ENCODE assay signal across 25 cellular contexts in genomic region chr3:150377601-150378466, GRCh38. TPM values are rescaled to one million over a fixed set of nuclear protein-coding genes. Genes with fewer than 3 reads are reported as not detected.
DNase-seq lines count a peak whose midpoint lies in the region; ATAC-seq, FAIRE-seq and TF ChIP-seq lines count a peak whose summit lies in the region.
"Had no signal": no experiment of that assay in that cellular context is flagged by ENCODE, and none has a peak within 500 bp of the region (broad histone marks: within the 10 kb centered on the region; RNA-seq: fewer than 3 reads in every experiment).

No MANE protein-coding gene starts in this region.

- H3K9ac ChIP-seq in IMR-90 (ENCODE audit: low read depth, low read length) = no peak overlapping the region
- H3K9ac ChIP-seq in K562 (ENCODE audit: insufficient read depth in 1 of 2, low read depth in 2 of 2, low read length in 2 of 2) = no peak overlapping the region

- no peak for TF ChIP-seq EP300 in K562 (IDR thresholded peaks at IDR 0.05; ENCODE audit: low read length)

- WGBS in IMR-90 (ENCODE audit: extremely low coverage in 2 of 2, insufficient read length in 1 of 2), 2 experiments = 100% methylated on average over 3 of the region's 5 CpGs; no CpG with 5 or more reads in 1 of the 2 experiments
- 73% methylated on average over 5 of the region's 5 CpGs for WGBS in K562 (ENCODE audit: insufficient coverage, low coverage, missing lambda C conversion rate)

- POLR2A ChIA-PET in activated CD4-positive, alpha-beta T cell treated with anti-CD3 and anti-CD28 coated beads for 36 hours (lab: Charles Lee) = no interaction called here
- POLR2A ChIA-PET in IMR-90 (lab: Charles Lee; ENCODE audit: unreplicated experiment) = no interaction called here
- POLR2A ChIA-PET in K562 (lab: Yijun Ruan, JAX) = no interaction called here

- H3K4me1 Mint-ChIP-seq in activated CD4-positive, alpha-beta T cell treated with anti-CD3 and anti-CD28 coated beads for 36 hours = peaks cover 15% of the 10 kb centered on the region

- H2BK120ac ChIP-seq in IMR-90 (ENCODE audit: low read depth, low read length) = no peak overlapping the region

- H3K4me3 ChIP-seq in IMR-90 (ENCODE audit: insufficient read depth, low read depth, low read length) (no peak overlapping the region), K562 (no peak overlapping the region), mucosa of descending colon (no peak overlapping the region)
- H3K4me3 ChIP-seq: cardiac muscle cell, colonic mucosa, left ventricle myocardium inferior, tibial artery had no signal

- no peaks in the 10 kb centered on the region; a peak in 1 of 4 replicates for H3K79me1 ChIP-seq in IMR-90 (ENCODE audit: low read depth in 1 of 2, low read length in 2 of 2)

- H2BK15ac ChIP-seq in IMR-90 (ENCODE audit: low read depth, low read length) = no peak overlapping the region

- H4K8ac ChIP-seq in IMR-90 (ENCODE audit: low read depth in 2 of 2, low read length in 2 of 2) = no peak overlapping the region

- H3K27me3 Mint-ChIP-seq in activated CD4-positive, alpha-beta T cell treated with anti-CD3 and anti-CD28 coated beads for 36 hours = no peaks in the 10 kb centered on the region
- H3K27me3 Mint-ChIP-seq: effector memory CD8-positive, alpha-beta T cell had no signal

- H3K4me1 ChIP-seq in IMR-90 (ENCODE audit: control insufficient read depth, insufficient read depth, low read length) = peaks cover 7% of the 10 kb centered on the region
- peaks cover 0 to 10% of the 10 kb centered on the region in 2 experiments; a peak in 3 of 5 replicates for H3K4me1 ChIP-seq in K562 (replicated peaks in 1 of 2; ENCODE audit: control insufficient read depth in 2 of 2, insufficient read depth in 2 of 2, low read length in 2 of 2)
- H3K4me1 ChIP-seq in mucosa of descending colon (ENCODE audit: low read depth) = no peaks in the 10 kb centered on the region
- H3K4me1 ChIP-seq: colonic mucosa had no signal

- TF ChIP-seq POLR2A in IMR-90 (IDR thresholded peaks at IDR 0.05; ENCODE audit: low read depth, low read length) = no peak
- TF ChIP-seq POLR2A in K562 (conservative IDR thresholded peaks at IDR 0.05) = no peak

- dilution Hi-C loops in IMR-90 (cut with HindIII; ENCODE audit: low sequenced_read_pairs, unreplicated experiment) = no loop called here

- no peak overlapping the region for H3K4ac ChIP-seq in IMR-90 (ENCODE audit: low read depth, low read length)

- no peak overlapping the region for H4K91ac ChIP-seq in IMR-90 (ENCODE audit: insufficient read depth, low read depth, low read length)

- no peak overlapping the region for H3K56ac ChIP-seq in IMR-90 (ENCODE audit: extremely low read depth, insufficient read depth, low read length)

- no peak overlapping the region for H3K18ac ChIP-seq in IMR-90 (ENCODE audit: low read depth, low read length)

- intact Hi-C loops in activated CD4-positive, alpha-beta T cell treated with anti-CD3 and anti-CD28 coated beads for 36 hours (cut with DNase I, micrococcal nuclease) = no loop called here
- intact Hi-C loops in IMR-90 (cut with micrococcal nuclease) = no loop called here
- intact Hi-C loops in K562 (cut with micrococcal nuclease) = no loop called here
- intact Hi-C loops in mucosa of descending colon (cut with DNase I, micrococcal nuclease) = no loop called here

- no peaks in the 10 kb centered on the region for H3K9me3 Mint-ChIP-seq in activated CD4-positive, alpha-beta T cell treated with anti-CD3 and anti-CD28 coated beads for 36 hours (ENCODE audit: low read depth)
- H3K9me3 Mint-ChIP-seq: activated naive CD4-positive, alpha-beta T cell treated with anti-CD3 and anti-CD28 coated beads for 36 hours; CD14-positive monocyte; effector memory CD8-positive, alpha-beta T cell; naive thymus-derived CD4-positive, alpha-beta T cell had no signal

- H2BK20ac ChIP-seq in IMR-90 (ENCODE audit: low read depth, low read length) = no peak overlapping the region

- BruUV-seq in IMR-90 (replicated peaks; lab: Mats Ljungman, UMichigan) = no TSS peak
- no TSS peak for BruUV-seq in K562 (replicated peaks; lab: Mats Ljungman, UMichigan)

- H3K27ac Mint-ChIP-seq in activated CD4-positive, alpha-beta T cell treated with anti-CD3 and anti-CD28 coated beads for 36 hours = peak overlapping the region; percentile 0
- H3K27ac Mint-ChIP-seq: activated naive CD4-positive, alpha-beta T cell treated with anti-CD3 and anti-CD28 coated beads for 36 hours; CD14-positive monocyte; effector memory CD8-positive, alpha-beta T cell; naive thymus-derived CD4-positive, alpha-beta T cell had no signal

- no peak overlapping the region for H2AFZ ChIP-seq in IMR-90 (replicated peaks; ENCODE audit: low read length, poor library complexity)
- peak overlapping the region; percentile 20 for H2AFZ ChIP-seq in K562 (ENCODE audit: low read depth, low read length)

- CTCF ChIA-PET in activated CD4-positive, alpha-beta T cell treated with anti-CD3 and anti-CD28 coated beads for 36 hours (lab: Charles Lee) = no interaction called here
- CTCF ChIA-PET in IMR-90 (lab: Yijun Ruan, JAX) = no interaction called here
- CTCF ChIA-PET in K562 (lab: Yijun Ruan, JAX; ENCODE audit: low intra/inter-chr PET ratio) = no interaction called here

- no peak overlapping the region for H3K14ac ChIP-seq in IMR-90 (replicated peaks; ENCODE audit: low read depth, low read length)

- no peaks in the 10 kb centered on the region for H3K9me1 ChIP-seq in IMR-90 (ENCODE audit: insufficient read depth, low read length)
- no peaks in the 10 kb centered on the region for H3K9me1 ChIP-seq in K562 (ENCODE audit: control insufficient read depth, insufficient read depth, low read length)

- FAIRE-seq in K562 (lab: Jason Lieb, UNC) (no peak), GM19239 (lab: Jason Lieb, UNC) (no peak)
- FAIRE-seq: D721Med had no signal

- H3K27ac ChIP-seq in IMR-90 (ENCODE audit: insufficient read depth, low read length) = no peak overlapping the region
- no peak overlapping the region for H3K27ac ChIP-seq in K562 (ENCODE audit: extremely low read depth, low read depth, low read length)
- H3K27ac ChIP-seq: 22Rv1, cardiac muscle cell, colonic mucosa, left ventricle myocardium inferior, tibial artery had no signal

- H3K79me2 ChIP-seq in K562 (ENCODE audit: control insufficient read depth, insufficient read depth, low read length) = no peaks in the 10 kb centered on the region

- in situ Hi-C loops in IMR-90 (cut with MboI; ENCODE audit: low sequenced_read_pairs) (no loop called here), K562 (cut with MboI) (no loop called here)

- H3K36me3 ChIP-seq in IMR-90 (ENCODE audit: control insufficient read depth, insufficient read depth, low read length) (no peaks in the 10 kb centered on the region), K562 (ENCODE audit: control insufficient read depth, insufficient read depth, low read length) (no peaks in the 10 kb centered on the region), mucosa of descending colon (ENCODE audit: low read depth) (no peaks in the 10 kb centered on the region)
- H3K36me3 ChIP-seq: cardiac muscle cell, colonic mucosa, left ventricle myocardium inferior, tibial artery had no signal

- H4K5ac ChIP-seq in IMR-90 (ENCODE audit: low read depth, low read length) = no peak overlapping the region

- H3K27me3 ChIP-seq in IMR-90 (ENCODE audit: control insufficient read depth, insufficient read depth, low read length) (no peaks in the 10 kb centered on the region), K562 (ENCODE audit: control insufficient read depth in 2 of 2, insufficient read depth in 2 of 2, low read length in 2 of 2) (no peaks in the 10 kb centered on the region)
- H3K27me3 ChIP-seq: cardiac muscle cell, colonic mucosa, tibial artery had no signal

- H4K20me1 ChIP-seq in IMR-90 (ENCODE audit: insufficient read depth, low read length) (no peaks in the 10 kb centered on the region), K562 (replicated peaks; ENCODE audit: control insufficient read depth, insufficient read depth, low read length) (no peaks in the 10 kb centered on the region)

- H2AK9ac ChIP-seq in IMR-90 (replicated peaks; ENCODE audit: low read depth, low read length, poor library complexity) = no peak overlapping the region

- no peaks in the 10 kb centered on the region for H3K36me3 Mint-ChIP-seq in activated CD4-positive, alpha-beta T cell treated with anti-CD3 and anti-CD28 coated beads for 36 hours (ENCODE audit: low read depth)
- H3K36me3 Mint-ChIP-seq: CD14-positive monocyte; naive thymus-derived CD4-positive, alpha-beta T cell had no signal

- ATAC-seq in activated CD4-positive, alpha-beta T cell treated with anti-CD3 and anti-CD28 coated beads for 36 hours = peak; percentile 70
- ATAC-seq in IMR-90 (ENCODE audit: low read depth) (no peak), K562 (peak; percentile 36), mucosa of descending colon (peak; percentile 78), GM18519 (IDR thresholded peaks at IDR 0.05; ENCODE audit: low FRiP score, unreplicated experiment) (no peak), HG02610 (IDR thresholded peaks at IDR 0.05; ENCODE audit: unreplicated experiment) (no peak)
- ATAC-seq: effector memory CD8-positive, alpha-beta T cell; naive thymus-derived CD4-positive, alpha-beta T cell had no signal

- no peak overlapping the region for H3K4me2 ChIP-seq in IMR-90 (ENCODE audit: low read depth, low read length)
- no peak overlapping the region for H3K4me2 ChIP-seq in K562 (ENCODE audit: insufficient read depth, low read length)

- H3K23ac ChIP-seq in IMR-90 (ENCODE audit: low read depth, low read length) = no peak overlapping the region

- H2AK5ac ChIP-seq in IMR-90 (ENCODE audit: low read depth, low read length) = peak overlapping the region; percentile 36; the same call in 1 of the 2 replicates

- TF ChIP-seq RAD21 in IMR-90 (IDR thresholded peaks at IDR 0.05; ENCODE audit: low read length) (no peak), K562 (CRISPR knock-in tag; conservative IDR thresholded peaks at IDR 0.05 in 1 of 2, IDR thresholded peaks at IDR 0.05 in 1 of 2) (no peak)

- H2BK5ac ChIP-seq in IMR-90 (ENCODE audit: low read depth, low read length, poor library complexity, severe bottlenecking) = no peak overlapping the region

- H3K9me3 ChIP-seq in IMR-90 (ENCODE audit: control insufficient read depth, insufficient read depth, low read length) = no peaks in the 10 kb centered on the region
- no peaks in the 10 kb centered on the region for H3K9me3 ChIP-seq in K562 (replicated peaks; ENCODE audit: control insufficient read depth, insufficient read depth, low read depth, low read length)
- no peaks in the 10 kb centered on the region for H3K9me3 ChIP-seq in mucosa of descending colon
- H3K9me3 ChIP-seq: colonic mucosa, tibial artery had no signal

- H3K4me3 Mint-ChIP-seq in activated CD4-positive, alpha-beta T cell treated with anti-CD3 and anti-CD28 coated beads for 36 hours = no peak overlapping the region
- H3K4me3 Mint-ChIP-seq: activated naive CD4-positive, alpha-beta T cell treated with anti-CD3 and anti-CD28 coated beads for 36 hours; CD14-positive monocyte; effector memory CD8-positive, alpha-beta T cell; naive thymus-derived CD4-positive, alpha-beta T cell had no signal

- TF ChIP-seq CTCF in IMR-90 (conservative IDR thresholded peaks at IDR 0.05; ENCODE audit: low read depth, low read length) (no peak), K562 (IDR thresholded peaks at IDR 0.05 in 2 of 3, conservative IDR thresholded peaks at IDR 0.05 in 1 of 3; ENCODE audit: insufficient read depth in 2 of 3, low read depth in 1 of 3, low read length in 3 of 3) (no peak), mucosa of descending colon (IDR thresholded peaks at IDR 0.05) (no peak)

- DNase-seq in activated CD4-positive, alpha-beta T cell treated with anti-CD3 and anti-CD28 coated beads for 36 hours = no peak
- DNase-seq in activated CD4-positive, alpha-beta T cell treated with anti-CD3 and anti-CD28 coated beads for 48 hours = no peak
- DNase-seq in IMR-90 = peak; percentile 10
- no peak for DNase-seq in K562 (ENCODE audit: extremely low read depth in 1 of 4, low spot score in 3 of 4)
- DNase-seq in mucosa of descending colon = no peak
- no peak for DNase-seq in GM19239 (ENCODE audit: insufficient read length, low spot score)
- DNase-seq: activated naive CD4-positive, alpha-beta T cell treated with anti-CD3 and anti-CD28 coated beads for 36 hours; anterior cingulate cortex; colonic mucosa; effector memory CD8-positive, alpha-beta T cell; GOT3; KBM-7; left ventricle myocardium inferior; naive thymus-derived CD4-positive, alpha-beta T cell; NCI-H1436 treated with DMSO at 0.1 percent for 48 hours; NCI-H446; nucleus accumbens; stimulated activated CD4-positive, alpha-beta T cell treated with anti-CD3 and anti-CD28 coated beads, Interleukin-15, amount 100 ng/mL, for 24 hours; tibial artery had no signal

RNA-seq across cellular contexts. Expression of gene TSC22D2, which starts 30.3 kb away (rescaled TPM):
- 10 to 100 TPM; 12.0 to 20.2 TPM for total RNA-seq in activated CD4-positive, alpha-beta T cell treated with anti-CD3 and anti-CD28 coated beads for 36 hours
- total RNA-seq in IMR-90 (2012; rRNA removed) = 12.2 and 15.8 TPM in 2 replicates
- 16.7 and 20.5 TPM in 2 replicates for polyA plus RNA-seq in IMR-90 (2012; rRNA removed)
- 6.3 and 8.5 TPM in 2 replicates for polyA plus RNA-seq in IMR-90 (2012; cell fraction: cytosol; rRNA removed)
- polyA plus RNA-seq in IMR-90 (2012; cell fraction: nucleus; rRNA removed; ENCODE audit: low replicate concordance) = 8.2 and 33.9 TPM in 2 replicates
- total RNA-seq in K562 (2011; cell fraction: chromatin; rRNA removed; ENCODE audit: low replicate concordance) = 46.2 and 128 TPM in 2 replicates
- total RNA-seq in K562 (2011; cell fraction: nucleolus; rRNA removed) = 25.0 and 35.4 TPM in 2 replicates
- total RNA-seq in K562 (2011; cell fraction: nucleoplasm; rRNA removed) = 54.4 and 79.5 TPM in 2 replicates
- total RNA-seq in K562 (2014; rRNA removed) = 5.5 and 6.3 TPM in 2 replicates
- 19.3 and 20.4 TPM in 2 replicates for total RNA-seq in K562 (2014; rRNA removed; fragmentation: Illumina TruSeq; extraction: Trizol)
- total RNA-seq in K562 (2015; rRNA removed; fragmentation: Illumina TruSeq; extraction: Trizol) = 12.9 and 16.3 TPM in 2 replicates
- 28.1 and 31.3 TPM in 2 replicates for total RNA-seq in K562 (2021)
- polyA plus RNA-seq in K562 (2011; rRNA removed) = 17.8 and 18.4 TPM in 2 replicates
- polyA plus RNA-seq in K562 (2011; cell fraction: cytosol; rRNA removed) = 5.1 and 7.1 TPM in 2 replicates
- polyA plus RNA-seq in K562 (2011; cell fraction: nucleus; rRNA removed) = 25.0 and 33.7 TPM in 2 replicates
- polyA plus RNA-seq in K562 (2012) = 13.5 and 19.8 TPM in 2 replicates
- polyA plus RNA-seq in K562 (2014; fragmentation: Illumina TruSeq; extraction: Trizol) = 24.6 and 29.3 TPM in 2 replicates
- 10 to 100 TPM; 21.7 to 44.0 TPM for polyA plus RNA-seq in K562 (2014; fragmentation: Nextera tagmentation; extraction: Ambion mirVana)
- 11.4 and 14.1 TPM in 2 replicates for polyA plus RNA-seq in K562 (2014; rRNA removed)
- 44.1 and 49.7 TPM in 2 replicates for polyA minus RNA-seq in K562 (2011; rRNA and poly(A)+ RNA removed)
- polyA minus RNA-seq in K562 (2011; cell fraction: cytosol; rRNA and poly(A)+ RNA removed) = 18.9 and 26.2 TPM in 2 replicates
- polyA minus RNA-seq in K562 (2011; cell fraction: nucleus; rRNA and poly(A)+ RNA removed) = 51.2 and 64.6 TPM in 2 replicates
- 10 to 100 TPM; 21.8 to 35.5 (median 31.3) TPM for total RNA-seq in mucosa of descending colon

Comparison
In these comparisons a context has a peak if more than half of its experiments do, and no peak if none do; other contexts are left out.
1. ATAC-seq: peak in activated CD4-positive, alpha-beta T cell treated with anti-CD3 and anti-CD28 coated beads for 36 hours (single experiment), K562 (single experiment) and mucosa of descending colon (single experiment); none in IMR-90 (single experiment), GM18519 (single experiment) and HG02610 (single experiment).